Comparison of ENCODE assay signal across 17 cellular contexts in the genomic region with DNA sequence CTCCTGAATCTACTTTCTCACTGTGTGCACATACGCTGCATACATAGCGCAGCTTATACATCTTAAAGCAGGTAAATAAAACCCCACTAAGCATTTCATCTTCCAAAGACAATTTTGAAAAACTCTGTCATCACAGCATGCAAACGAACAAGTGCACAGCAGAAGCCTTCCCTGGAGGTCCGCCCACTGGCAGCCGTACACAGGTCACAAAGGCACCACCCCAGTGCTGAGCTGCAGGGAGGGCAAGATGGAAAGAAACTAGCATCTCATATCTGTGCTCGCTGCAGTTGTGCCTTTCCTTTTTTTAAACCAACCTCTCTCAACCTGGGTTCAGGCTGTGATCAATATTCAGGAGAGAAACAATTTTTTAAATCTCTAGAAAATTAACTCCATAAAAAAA.
DNase-seq lines count a peak whose midpoint lies in the region; ATAC-seq and TF ChIP-seq lines count a peak whose summit lies in the region.
"Had no signal": no experiment of that assay in that cellular context is flagged by ENCODE, and none has a peak within 500 bp of the region (broad histone marks: within the 10 kb centered on the region; RNA-seq: fewer than 3 reads in every experiment).

No MANE protein-coding gene starts in this region.

- BruUV-seq in PC-9 (replicated peaks; lab: Mats Ljungman, UMichigan), result no TSS peak

- CTCF ChIA-PET in PC-9 (lab: Charles Lee), result no interaction called here

- H3K27me3 ChIP-seq in neuronal stem cell (ENCODE audit: control insufficient read depth in 3 of 3, insufficient read depth in 3 of 3, low read depth in 1 of 3, low read length in 3 of 3), result no peaks in the 10 kb centered on the region
- no peaks in the 10 kb centered on the region for H3K27me3 ChIP-seq in Peyer's patch
- H3K27me3 ChIP-seq in PC-9 (ENCODE audit: insufficient read depth, low read depth), result no peaks in the 10 kb centered on the region
- H3K27me3 ChIP-seq: pancreas had no signal

- TF ChIP-seq CTCF in Peyer's patch (IDR thresholded peaks at IDR 0.05) (no peak), PC-9 (conservative IDR thresholded peaks at IDR 0.05) (no peak)

- POLR2A ChIA-PET in PC-9 (lab: Charles Lee; ENCODE audit: unreplicated experiment), result no interaction called here

- H2AFZ ChIP-seq in neuronal stem cell (ENCODE audit: low read length), result peak overlapping the region; percentile 10
- no peak overlapping the region for H2AFZ ChIP-seq in PC-9

- H4K8ac ChIP-seq in neuronal stem cell (ENCODE audit: low read depth, low read length), result no peak overlapping the region

- H3K9ac ChIP-seq in neuronal stem cell (ENCODE audit: low read depth, low read length, poor library complexity), result no peak overlapping the region

- H3K23ac ChIP-seq in neuronal stem cell (ENCODE audit: low read depth, low read length, poor library complexity), result no peak overlapping the region

- ATAC-seq in HG02840 (IDR thresholded peaks at IDR 0.05; ENCODE audit: low FRiP score, unreplicated experiment), result no peak
- ATAC-seq: Panc1, pancreas had no signal

- no peak overlapping the region for H3K4ac ChIP-seq in neuronal stem cell (ENCODE audit: low read length)

- no peak overlapping the region for H3K14ac ChIP-seq in neuronal stem cell (ENCODE audit: low read length)

- peak overlapping the region; percentile 51 for H3K27ac Mint-ChIP-seq in activated T-helper 1 cell treated with anti-CD3 and anti-CD28 coated beads, Interleukin-12 subunit alpha, Interleukin-12 subunit beta, Interleukin-2, Interleukin-4 antibody, amounts not matched to agents 30 ng/mL and 10 ng/mL and 1 ng/mL, durations not matched to agents 14 hours and 24 hours and 36 hours
- H3K27ac Mint-ChIP-seq: activated B cell treated with CpG ODN at 0.5 μM for 24 hours; stimulated activated naive CD8-positive, alpha-beta T cell treated with anti-CD3 and anti-CD28 coated beads, Interleukin-15, Interleukin-2, amounts not matched to agents 100 ng/mL and 50 ng/mL, for 24 hours had no signal

- H3K9me3 ChIP-seq in neuronal stem cell (replicated peaks in 1 of 2; ENCODE audit: control insufficient read depth in 2 of 2, insufficient read depth in 1 of 2, low read depth in 1 of 2, low read length in 2 of 2) (no peaks in the 10 kb centered on the region), Peyer's patch (no peaks in the 10 kb centered on the region), PC-9 (ENCODE audit: insufficient read depth, low read depth) (no peaks in the 10 kb centered on the region)
- H3K9me3 ChIP-seq: pancreas had no signal

- H4K91ac ChIP-seq in neuronal stem cell (ENCODE audit: low read depth, low read length, poor library complexity), result no peak overlapping the region

- H3K4me1 ChIP-seq in neuronal stem cell (ENCODE audit: control insufficient read depth in 2 of 2, insufficient read depth in 1 of 2, low read depth in 1 of 2, low read length in 2 of 2) (peaks cover 5 to 26% of the 10 kb centered on the region in 2 donors), Peyer's patch (no peaks in the 10 kb centered on the region), PC-9 (replicated peaks; ENCODE audit: insufficient read depth) (no peaks in the 10 kb centered on the region)
- H3K4me1 ChIP-seq: pancreas had no signal

- no peaks in the 10 kb centered on the region for H3K79me1 ChIP-seq in neuronal stem cell (ENCODE audit: low read depth, low read length)

- TF ChIP-seq POLR2A in Peyer's patch (IDR thresholded peaks at IDR 0.05), result no peak

- H3K4me1 Mint-ChIP-seq in activated T-helper 1 cell treated with anti-CD3 and anti-CD28 coated beads, Interleukin-12 subunit alpha, Interleukin-12 subunit beta, Interleukin-2, Interleukin-4 antibody, amounts not matched to agents 30 ng/mL and 10 ng/mL and 1 ng/mL, durations not matched to agents 14 hours and 24 hours and 36 hours (ENCODE audit: low read depth), result peaks cover 23% of the 10 kb centered on the region
- H3K4me1 Mint-ChIP-seq: activated B cell treated with CpG ODN at 0.5 μM for 24 hours had no signal

- intact Hi-C loops in activated T-helper 1 cell treated with anti-CD3 and anti-CD28 coated beads, Interleukin-12 subunit alpha, Interleukin-12 subunit beta, Interleukin-2, Interleukin-4 antibody, amounts not matched to agents 30 ng/mL and 10 ng/mL and 1 ng/mL, durations not matched to agents 14 hours and 24 hours and 36 hours (cut with micrococcal nuclease), result no loop called here
- intact Hi-C loops in PC-9 (cut with micrococcal nuclease; ENCODE audit: unreplicated experiment), result no loop called here

- H3K4me3 Mint-ChIP-seq in activated T-helper 1 cell treated with anti-CD3 and anti-CD28 coated beads, Interleukin-12 subunit alpha, Interleukin-12 subunit beta, Interleukin-2, Interleukin-4 antibody, amounts not matched to agents 30 ng/mL and 10 ng/mL and 1 ng/mL, durations not matched to agents 14 hours and 24 hours and 36 hours, result no peak overlapping the region
- H3K4me3 Mint-ChIP-seq: activated B cell treated with CpG ODN at 0.5 μM for 24 hours; stimulated activated naive CD8-positive, alpha-beta T cell treated with anti-CD3 and anti-CD28 coated beads, Interleukin-15, Interleukin-2, amounts not matched to agents 100 ng/mL and 50 ng/mL, for 24 hours had no signal

- H3F3A ChIP-seq in PC-9 (ENCODE audit: insufficient read depth, low read depth), result no peaks in the 10 kb centered on the region

- no peaks in the 10 kb centered on the region for H4K20me1 ChIP-seq in PC-9 (ENCODE audit: insufficient read depth)

- no peak overlapping the region for H3K4me2 ChIP-seq in neuronal stem cell (ENCODE audit: insufficient read depth, low read length, poor library complexity, severe bottlenecking)
- H3K4me2 ChIP-seq in PC-9, result no peak overlapping the region

- no peak overlapping the region for H2BK12ac ChIP-seq in neuronal stem cell (ENCODE audit: low read length)

- no CpG with 5 or more reads among the region's 6 CpGs for WGBS in neuronal stem cell (ENCODE audit: extremely low coverage in 2 of 2, insufficient read length in 2 of 2, insufficient replicate concordance in 1 of 2), 2 donors

- H3K4me3 ChIP-seq in neuronal stem cell (ENCODE audit: low read length in 2 of 2) (no peak overlapping the region), Peyer's patch (no peak overlapping the region), PC-9 (no peak overlapping the region)
- H3K4me3 ChIP-seq: pancreas had no signal

- peaks cover 8% of the 10 kb centered on the region for H3K36me3 Mint-ChIP-seq in activated T-helper 1 cell treated with anti-CD3 and anti-CD28 coated beads, Interleukin-12 subunit alpha, Interleukin-12 subunit beta, Interleukin-2, Interleukin-4 antibody, amounts not matched to agents 30 ng/mL and 10 ng/mL and 1 ng/mL, durations not matched to agents 14 hours and 24 hours and 36 hours (ENCODE audit: low read depth)

- H2BK15ac ChIP-seq in neuronal stem cell (ENCODE audit: low read length), result no peak overlapping the region

- H2AK5ac ChIP-seq in neuronal stem cell (ENCODE audit: low read depth, low read length), result no peak overlapping the region

- no peak overlapping the region for H2BK120ac ChIP-seq in neuronal stem cell (ENCODE audit: low read depth, low read length)

- no peaks in the 10 kb centered on the region for H3K79me2 ChIP-seq in PC-9 (ENCODE audit: low read depth)

- H3K27ac ChIP-seq in neuronal stem cell (replicated peaks; ENCODE audit: low read length) (no peak overlapping the region), Peyer's patch (peak overlapping the region in 1 of 4 donors; percentile 9), PC-9 (no peak overlapping the region)
- H3K27ac ChIP-seq: C4-2B, pancreas had no signal

- H3K9me2 ChIP-seq in PC-9 (ENCODE audit: insufficient read depth), result no peaks in the 10 kb centered on the region

- no peak overlapping the region for H3K18ac ChIP-seq in neuronal stem cell (ENCODE audit: low read length)

- H3K9me3 Mint-ChIP-seq in activated T-helper 1 cell treated with anti-CD3 and anti-CD28 coated beads, Interleukin-12 subunit alpha, Interleukin-12 subunit beta, Interleukin-2, Interleukin-4 antibody, amounts not matched to agents 30 ng/mL and 10 ng/mL and 1 ng/mL, durations not matched to agents 14 hours and 24 hours and 36 hours, result no peaks in the 10 kb centered on the region
- H3K9me3 Mint-ChIP-seq: activated B cell treated with CpG ODN at 0.5 μM for 24 hours; stimulated activated naive CD8-positive, alpha-beta T cell treated with anti-CD3 and anti-CD28 coated beads, Interleukin-15, Interleukin-2, amounts not matched to agents 100 ng/mL and 50 ng/mL, for 24 hours had no signal

- no peak overlapping the region for H2BK5ac ChIP-seq in neuronal stem cell (ENCODE audit: low read length)

- H3K27me3 Mint-ChIP-seq in activated T-helper 1 cell treated with anti-CD3 and anti-CD28 coated beads, Interleukin-12 subunit alpha, Interleukin-12 subunit beta, Interleukin-2, Interleukin-4 antibody, amounts not matched to agents 30 ng/mL and 10 ng/mL and 1 ng/mL, durations not matched to agents 14 hours and 24 hours and 36 hours (ENCODE audit: insufficient read depth), result no peaks in the 10 kb centered on the region
- H3K27me3 Mint-ChIP-seq: activated B cell treated with CpG ODN at 0.5 μM for 24 hours; stimulated activated naive CD8-positive, alpha-beta T cell treated with anti-CD3 and anti-CD28 coated beads, Interleukin-15, Interleukin-2, amounts not matched to agents 100 ng/mL and 50 ng/mL, for 24 hours had no signal

- H3K36me3 ChIP-seq in neuronal stem cell (replicated peaks in 1 of 2; ENCODE audit: control insufficient read depth in 2 of 2, insufficient read depth in 2 of 2, low read length in 2 of 2) (peaks cover 0 to 8% of the 10 kb centered on the region in 2 donors), Peyer's patch (peaks cover 0 to 6% (median 0%) of the 10 kb centered on the region in 3 donors), PC-9 (ENCODE audit: low read depth) (no peaks in the 10 kb centered on the region)
- H3K36me3 ChIP-seq: pancreas had no signal

- DNase-seq in NCI-H1694 treated with DMSO at 0.1 percent for 48 hours (lab: John Stamatoyannopoulos, UW) (peak; percentile 24), NCI-H1694 (lab: John Stamatoyannopoulos, UW) (no peak), NCI-H1417 treated with DMSO at 0.1 percent for 48 hours (lab: John Stamatoyannopoulos, UW) (peak; percentile 3), neuronal stem cell (ENCODE audit: low spot score) (no peak), Peyer's patch (no peak), PC-9 (no peak)
- DNase-seq in activated T-helper 1 cell treated with anti-CD3 and anti-CD28 coated beads, Interleukin-12 subunit alpha, Interleukin-12 subunit beta, Interleukin-2, Interleukin-4 antibody, amounts not matched to agents 30 ng/mL and 10 ng/mL and 1 ng/mL, durations not matched to agents 14 hours and 24 hours and 36 hours (ENCODE audit: low spot score), result no peak
- DNase-seq: 8988T, activated B cell treated with CpG ODN at 0.5 μM for 24 hours, HCEC 1CT, NCI-H524 treated with DMSO at 0.1 percent for 48 hours, pancreas, small intestine had no signal

Comparison
In these comparisons a context has a peak if more than half of its experiments do, and no peak if none do; other contexts are left out.
1. DNase-seq: peak in NCI-H1694 treated with DMSO at 0.1 percent for 48 hours (single experiment) and NCI-H1417 treated with DMSO at 0.1 percent for 48 hours (single experiment); none in NCI-H1694 (single experiment), activated T-helper 1 cell treated with anti-CD3 and anti-CD28 coated beads, Interleukin-12 subunit alpha, Interleukin-12 subunit beta, Interleukin-2, Interleukin-4 antibody, amounts not matched to agents 30 ng/mL and 10 ng/mL and 1 ng/mL, durations not matched to agents 14 hours and 24 hours and 36 hours (single experiment), neuronal stem cell (single experiment), Peyer's patch (0 of 3) and PC-9 (0 of 2).